8 cellular contexts compared by ENCODE assay signal in genomic region chr3:149180057-149180573, GRCh38. TPM values are rescaled to one million over a fixed set of nuclear protein-coding genes. Genes with fewer than 3 reads are reported as not detected.
DNase-seq lines count a peak whose midpoint lies in the region; ATAC-seq and TF ChIP-seq lines count a peak whose summit lies in the region.

No MANE protein-coding gene starts in this region.

- DNase-seq in EH (ENCODE audit: low read depth) (peak; percentile 99), Peyer's patch (peak in 2 of 3 donors; percentile 30 to 84), fibroblast of peridontal ligament (ENCODE audit: extremely low read depth) (peak; percentile 100), prostate gland (ENCODE audit: low spot score) (peak; percentile 6), activated gamma-delta T cell treated with Interleukin-2 at 50 U/mL for 16 hours (no peak), NOMO-1 (lab: John Stamatoyannopoulos, UW; ENCODE audit: unreplicated experiment in 2 of 2) (no peak), GM13977 (ENCODE audit: low spot score) (no peak)

- TF ChIP-seq POLR2A in Peyer's patch (IDR thresholded peaks at IDR 0.05) (no peak), prostate gland (IDR thresholded peaks at IDR 0.05) (no peak)

- H3K27ac ChIP-seq in Peyer's patch (peak overlapping the region in 2 of 4 donors; percentile 17 to 55), prostate gland (no peak overlapping the region)

- TF ChIP-seq CTCF in Peyer's patch (IDR thresholded peaks at IDR 0.05): no peak
- no peak for TF ChIP-seq CTCF in prostate gland (IDR thresholded peaks at IDR 0.05)
- no peak for TF ChIP-seq CTCF in GM13977 (IDR thresholded peaks at IDR 0.05; ENCODE audit: extremely low read depth, insufficient read depth, missing control alignments)

- intact Hi-C loops in prostate gland (cut with DNase I): no loop called here

- H3K36me3 ChIP-seq in Peyer's patch (peaks cover 0 to 20% (median 0%) of the 10 kb centered on the region in 3 donors), prostate gland (no peaks in the 10 kb centered on the region)

- no peak for ATAC-seq in HG03457 (IDR thresholded peaks at IDR 0.05; ENCODE audit: unreplicated experiment)

- no peaks in the 10 kb centered on the region for H3K27me3 ChIP-seq in Peyer's patch
- no peaks in the 10 kb centered on the region for H3K27me3 ChIP-seq in prostate gland (replicated peaks; ENCODE audit: insufficient read depth)

- no peaks in the 10 kb centered on the region for H3K4me1 ChIP-seq in Peyer's patch
- no peaks in the 10 kb centered on the region for H3K4me1 ChIP-seq in prostate gland (replicated peaks)

- in situ Hi-C loops in GM13977 (cut with MboI; ENCODE audit: low pct_unique_long_range_greater_than_20kb, low sequenced_read_pairs, unreplicated experiment): no loop called here

- no peaks in the 10 kb centered on the region for H3K9me3 ChIP-seq in Peyer's patch
- H3K9me3 ChIP-seq in prostate gland: no peaks in the 10 kb centered on the region

- 56% methylated on average over 7 of the region's 7 CpGs for WGBS in prostate gland

- no peak overlapping the region for H3K4me3 ChIP-seq in Peyer's patch
- H3K4me3 ChIP-seq in prostate gland: no peak overlapping the region

RNA-seq across cellular contexts. Expression of gene CP, which starts 41.5 kb away (rescaled TPM):
- total RNA-seq in Peyer's patch: 10 to 100 TPM in 3 of 4 donors, 1 to 10 TPM in 1; 4.7 to 37.8 (median 19.2) TPM
- 10 to 100 TPM; 15.2 to 32.6 TPM for total RNA-seq in prostate gland

RNA-seq across cellular contexts. Expression of gene HPS3, which starts 50.7 kb away (rescaled TPM):
- total RNA-seq in Peyer's patch (10 to 100 TPM; 28.2 to 40.4 (median 32.6) TPM), prostate gland (10 to 100 TPM; 17.6 to 25.2 TPM)

Comparison
In these comparisons a context has a peak if more than half of its experiments do, and no peak if none do; other contexts are left out.
1. DNase-seq: peak in EH (single experiment), Peyer's patch (2 of 3), fibroblast of peridontal ligament (single experiment) and prostate gland (single experiment); none in activated gamma-delta T cell treated with Interleukin-2 at 50 U/mL for 16 hours (single experiment), NOMO-1 (0 of 2) and GM13977 (single experiment).